11 cellular contexts compared by ENCODE assay signal in genomic region chr16:31344712-31345111, GRCh38.
DNase-seq lines count a peak whose midpoint lies in the region; ATAC-seq lines count a peak whose summit lies in the region.
"Had no signal": no experiment of that assay in that cellular context is flagged by ENCODE, and none has a peak within 500 bp of the region (broad histone marks: within the 10 kb centered on the region; RNA-seq: fewer than 3 reads in every experiment).

No MANE protein-coding gene starts in this region.

- H3K9me3 Mint-ChIP-seq in stimulated activated effector memory CD8-positive, alpha-beta T cell treated with anti-CD3 and anti-CD28 coated beads, Interleukin-12 subunit alpha, Interleukin-12 subunit beta, amount 100 ng/mL, for 72 hours = no peaks in the 10 kb centered on the region

- H3K27ac Mint-ChIP-seq in stimulated activated effector memory CD8-positive, alpha-beta T cell treated with anti-CD3 and anti-CD28 coated beads, Interleukin-12 subunit alpha, Interleukin-12 subunit beta, amount 100 ng/mL, for 72 hours = no peak overlapping the region

- DNase-seq in NOMO-1 treated with DMSO at 0.1 percent for 48 hours (lab: John Stamatoyannopoulos, UW; ENCODE audit: unreplicated experiment) (peak; percentile 35), NOMO-1 (lab: John Stamatoyannopoulos, UW; ENCODE audit: unreplicated experiment in 2 of 2) (no peak), NCI-H1436 (lab: John Stamatoyannopoulos, UW) (no peak), NCI-H1436 treated with DMSO at 0.1 percent for 48 hours (lab: John Stamatoyannopoulos, UW) (no peak), HuH-7.5 (ENCODE audit: low spot score) (no peak)
- DNase-seq in stimulated activated effector memory CD8-positive, alpha-beta T cell treated with anti-CD3 and anti-CD28 coated beads, Interleukin-12 subunit alpha, Interleukin-12 subunit beta, amount 100 ng/mL, for 72 hours (ENCODE audit: low spot score in 2 of 2) = peak; percentile 40 to 77
- DNase-seq: GDM1, NCI-H2227 treated with DMSO at 0.1 percent for 48 hours, retina had no signal

- peaks cover 35% of the 10 kb centered on the region for H3K4me1 Mint-ChIP-seq in stimulated activated effector memory CD8-positive, alpha-beta T cell treated with anti-CD3 and anti-CD28 coated beads, Interleukin-12 subunit alpha, Interleukin-12 subunit beta, amount 100 ng/mL, for 72 hours

- peak overlapping the region; percentile 50 for H3K4me3 Mint-ChIP-seq in stimulated activated effector memory CD8-positive, alpha-beta T cell treated with anti-CD3 and anti-CD28 coated beads, Interleukin-12 subunit alpha, Interleukin-12 subunit beta, amount 100 ng/mL, for 72 hours

- no peaks in the 10 kb centered on the region for H3K36me3 Mint-ChIP-seq in stimulated activated effector memory CD8-positive, alpha-beta T cell treated with anti-CD3 and anti-CD28 coated beads, Interleukin-12 subunit alpha, Interleukin-12 subunit beta, amount 100 ng/mL, for 72 hours

- peak; percentile 92 for ATAC-seq in GM21723 (IDR thresholded peaks at IDR 0.05; ENCODE audit: unreplicated experiment)
- peak; percentile 81 for ATAC-seq in HG03460 (IDR thresholded peaks at IDR 0.05; ENCODE audit: unreplicated experiment)
- peak; percentile 73 for ATAC-seq in stimulated activated effector memory CD8-positive, alpha-beta T cell treated with anti-CD3 and anti-CD28 coated beads, Interleukin-12 subunit alpha, Interleukin-12 subunit beta, amount 100 ng/mL, for 72 hours

Comparison
In these comparisons a context has a peak if more than half of its experiments do, and no peak if none do; other contexts are left out.
1. DNase-seq: peak in NOMO-1 treated with DMSO at 0.1 percent for 48 hours (single experiment) and stimulated activated effector memory CD8-positive, alpha-beta T cell treated with anti-CD3 and anti-CD28 coated beads, Interleukin-12 subunit alpha, Interleukin-12 subunit beta, amount 100 ng/mL, for 72 hours (2 of 2); none in NOMO-1 (0 of 2), NCI-H1436 (single experiment), NCI-H1436 treated with DMSO at 0.1 percent for 48 hours (single experiment) and HuH-7.5 (single experiment).
2. Peak in every context shown above with its lines, with median percentiles within 50 percentile points of each other: ATAC-seq.